In genomic region chr2:46990231-46990588, GRCh38 we compare ENCODE assay signal across 19 cellular contexts. TPM values are rescaled to one million over a fixed set of nuclear protein-coding genes. Genes with fewer than 3 reads are reported as not detected.
A peak's percentile ranks its signal among the peaks of the same experiment; 100 is the strongest.
DNase-seq lines count a peak whose midpoint lies in the region; ATAC-seq and TF ChIP-seq lines count a peak whose summit lies in the region.
"Had no signal": no experiment of that assay in that cellular context is flagged by ENCODE, and none has a peak within 500 bp of the region (broad histone marks: within the 10 kb centered on the region; RNA-seq: fewer than 3 reads in every experiment).

No MANE protein-coding gene starts in this region.

- no peak overlapping the region for H3K9ac ChIP-seq in colonic mucosa (ENCODE audit: low read depth in 2 of 2, low read length in 2 of 2)

- peaks cover 27 to 43% of the 10 kb centered on the region in 2 donors for H3K4me1 ChIP-seq in breast epithelium
- H3K4me1 ChIP-seq in esophagus muscularis mucosa = peaks cover 47 to 87% (median 70%) of the 10 kb centered on the region in 4 donors
- H3K4me1 ChIP-seq in sigmoid colon = peaks cover 3 to 55% (median 52%) of the 10 kb centered on the region in 4 donors
- peaks cover 23 to 32% (median 27%) of the 10 kb centered on the region in 4 donors for H3K4me1 ChIP-seq in upper lobe of left lung
- H3K4me1 ChIP-seq in colonic mucosa = peaks cover 11% of the 10 kb centered on the region

- CTCF ChIA-PET in MCF 10A (lab: Yijun Ruan, JAX) = interaction anchor here (0.6 to 1.5 kb wide), 8 partner anchors 16 to 777 kb away, joined by 3 to 6 read pairs (median 3); no protein-coding TSS in a partner anchor

- ATAC-seq in upper lobe of left lung (ENCODE audit: low FRiP score in 2 of 2) (no peak), GM19452 (IDR thresholded peaks at IDR 0.05; ENCODE audit: unreplicated experiment) (no peak)
- ATAC-seq: left lobe of liver had no signal

- no peak for TF ChIP-seq CTCF in breast epithelium (IDR thresholded peaks at IDR 0.05)
- TF ChIP-seq CTCF in MCF 10A (IDR thresholded peaks at IDR 0.05; ENCODE audit: unreplicated experiment) = no peak
- TF ChIP-seq CTCF in esophagus muscularis mucosa (IDR thresholded peaks at IDR 0.05) = no peak
- no peak for TF ChIP-seq CTCF in sigmoid colon (IDR thresholded peaks at IDR 0.05)
- no peak for TF ChIP-seq CTCF in upper lobe of left lung (IDR thresholded peaks at IDR 0.05)
- TF ChIP-seq CTCF in colonic mucosa (IDR thresholded peaks at IDR 0.05) = no peak

- H3K4me3 Mint-ChIP-seq in MCF 10A (ENCODE audit: unreplicated experiment) = no peak overlapping the region
- H3K4me3 Mint-ChIP-seq: activated naive CD8-positive, alpha-beta T cell; CD4-positive, CD25-positive, alpha-beta regulatory T cell; central memory CD8-positive, alpha-beta T cell had no signal

- H3K9me3 ChIP-seq in breast epithelium (no peaks in the 10 kb centered on the region), esophagus muscularis mucosa (no peaks in the 10 kb centered on the region), sigmoid colon (no peaks in the 10 kb centered on the region), upper lobe of left lung (no peaks in the 10 kb centered on the region), colonic mucosa (no peaks in the 10 kb centered on the region)
- H3K9me3 ChIP-seq: uterus had no signal

- no peak for TF ChIP-seq EP300 in esophagus muscularis mucosa (IDR thresholded peaks at IDR 0.05)
- TF ChIP-seq EP300 in sigmoid colon (IDR thresholded peaks at IDR 0.05) = no peak
- no peak for TF ChIP-seq EP300 in upper lobe of left lung (IDR thresholded peaks at IDR 0.05)

- no peak for DNase-seq in breast epithelium (ENCODE audit: low spot score in 2 of 2)
- DNase-seq in MCF 10A (ENCODE audit: unreplicated experiment) = no peak
- DNase-seq in esophagus muscularis mucosa (ENCODE audit: extremely low spot score) = no peak
- DNase-seq in sigmoid colon = no peak
- no peak for DNase-seq in upper lobe of left lung
- no peak for DNase-seq in hepatic stellate cell (ENCODE audit: low spot score)
- DNase-seq in colonic mucosa = no peak
- DNase-seq: CD4-positive, CD25-positive, alpha-beta regulatory T cell; DMS79 treated with DMSO at 0.1 percent for 48 hours; MM.1S; NCI-H2081; NCI-H510A treated with DMSO at 0.1 percent for 48 hours; SHP77 treated with DMSO at 0.1 percent for 48 hours; stimulated activated CD4-positive, alpha-beta T cell treated with anti-CD3 and anti-CD28 coated beads, Interleukin-4, amount 100 ng/mL, for 24 hours; uterus had no signal

- H3K27me3 Mint-ChIP-seq in MCF 10A (ENCODE audit: insufficient read depth, unreplicated experiment) = no peaks in the 10 kb centered on the region
- H3K27me3 Mint-ChIP-seq: activated naive CD8-positive, alpha-beta T cell; CD4-positive, CD25-positive, alpha-beta regulatory T cell; central memory CD8-positive, alpha-beta T cell had no signal

- no peaks in the 10 kb centered on the region for H3K36me3 ChIP-seq in breast epithelium
- H3K36me3 ChIP-seq in esophagus muscularis mucosa = peaks cover 18 to 29% (median 24%) of the 10 kb centered on the region in 4 donors
- H3K36me3 ChIP-seq in sigmoid colon = peaks cover 0 to 22% (median 14%) of the 10 kb centered on the region in 4 donors
- peaks cover 12 to 27% (median 21%) of the 10 kb centered on the region in 4 donors for H3K36me3 ChIP-seq in upper lobe of left lung
- peaks cover 4% of the 10 kb centered on the region for H3K36me3 ChIP-seq in colonic mucosa
- H3K36me3 ChIP-seq: uterus had no signal

- no peaks in the 10 kb centered on the region for H3K9me3 Mint-ChIP-seq in MCF 10A (ENCODE audit: unreplicated experiment)
- H3K9me3 Mint-ChIP-seq: CD4-positive, CD25-positive, alpha-beta regulatory T cell; central memory CD8-positive, alpha-beta T cell had no signal

- no peak overlapping the region for H3K27ac Mint-ChIP-seq in MCF 10A (ENCODE audit: low read depth, unreplicated experiment)
- H3K27ac Mint-ChIP-seq: activated naive CD8-positive, alpha-beta T cell had no signal

- H3K27me3 ChIP-seq in breast epithelium = no peaks in the 10 kb centered on the region
- H3K27me3 ChIP-seq in esophagus muscularis mucosa = no peaks in the 10 kb centered on the region
- H3K27me3 ChIP-seq in sigmoid colon = no peaks in the 10 kb centered on the region
- no peaks in the 10 kb centered on the region for H3K27me3 ChIP-seq in upper lobe of left lung
- H3K27me3 ChIP-seq in colonic mucosa = no peaks in the 10 kb centered on the region
- H3K27me3 ChIP-seq: uterus had no signal

- 96% methylated on average over 4 of the region's 4 CpGs for WGBS in esophagus muscularis mucosa
- 94 to 97% methylated on average over 4 of the region's 4 CpGs for WGBS in sigmoid colon, 2 donors
- 93 to 100% methylated on average over 3 to 4 of the region's 4 CpGs for WGBS in upper lobe of left lung, 2 donors

- BruUV-seq in MCF 10A (replicated peaks; lab: Mats Ljungman, UMichigan) = no TSS peak

- no peak overlapping the region for H3K4me3 ChIP-seq in breast epithelium
- H3K4me3 ChIP-seq in esophagus muscularis mucosa = no peak overlapping the region
- no peak overlapping the region for H3K4me3 ChIP-seq in sigmoid colon
- H3K4me3 ChIP-seq in upper lobe of left lung = no peak overlapping the region
- H3K4me3 ChIP-seq in colonic mucosa = no peak overlapping the region
- H3K4me3 ChIP-seq: uterus had no signal

- peaks cover 12% of the 10 kb centered on the region for H3K4me1 Mint-ChIP-seq in MCF 10A (ENCODE audit: insufficient read depth, unreplicated experiment)

- POLR2A ChIA-PET in MCF 10A (lab: Yijun Ruan, JAX) = interaction anchor here (0.6 to 1.3 kb wide), 3 partner anchors 10 to 135 kb away, joined by 3 read pairs; no protein-coding TSS in a partner anchor

- peaks cover 40% of the 10 kb centered on the region for H3K36me3 Mint-ChIP-seq in MCF 10A (ENCODE audit: insufficient read depth, unreplicated experiment)

- TF ChIP-seq POLR2A in breast epithelium (IDR thresholded peaks at IDR 0.05) = no peak
- no peak for TF ChIP-seq POLR2A in esophagus muscularis mucosa (IDR thresholded peaks at IDR 0.05; ENCODE audit: low read depth)
- no peak for TF ChIP-seq POLR2A in sigmoid colon (IDR thresholded peaks at IDR 0.05)
- no peak for TF ChIP-seq POLR2A in upper lobe of left lung (IDR thresholded peaks at IDR 0.05)

- intact Hi-C loops in breast epithelium (cut with DNase I; ENCODE audit: low total_unique reads) (loop anchor here (10.0 kb wide), 2 partner anchors 165 to 335 kb away; partner anchors contain the start of gene STPG4), MCF 10A (cut with micrococcal nuclease) (no loop called here), esophagus muscularis mucosa (cut with DNase I) (loop anchor here (5.0 kb wide), 1 partner anchor 87 kb away; no protein-coding TSS in a partner anchor), sigmoid colon (cut with DNase I) (no loop called here), colonic mucosa (cut with DNase I) (no loop called here)

- H3K27ac ChIP-seq in breast epithelium (peak overlapping the region; percentile 87 to 89), esophagus muscularis mucosa (replicated peaks in 1 of 4) (peak overlapping the region; percentile 84 to 90 (median 86)), sigmoid colon (peak overlapping the region; percentile 76 to 88 (median 82)), upper lobe of left lung (peak overlapping the region in 3 of 4 donors; percentile 24 to 49 (median 35)), colonic mucosa (no peak overlapping the region)

RNA-seq across cellular contexts. Expression of gene TTC7A, which starts 49.2 kb away (rescaled TPM):
- total RNA-seq in breast epithelium = 10 to 100 TPM; 26.9 to 32.8 (median 31.0) TPM
- total RNA-seq in MCF 10A (2022) = 23.2 and 24.8 TPM in 2 replicates
- 10 to 100 TPM; 17.1 to 38.0 (median 24.8) TPM for total RNA-seq in esophagus muscularis mucosa
- 10 to 100 TPM; 11.7 to 21.9 (median 14.8) TPM for total RNA-seq in sigmoid colon
- 10 to 100 TPM; 18.6 to 29.4 (median 20.1) TPM for polyA plus RNA-seq in sigmoid colon
- total RNA-seq in upper lobe of left lung = 100 to 1,000 TPM in 2 of 6 donors, 10 to 100 TPM in 4; 64.0 to 119 (median 80.0) TPM
- 10 to 100 TPM; 28.5 to 28.7 TPM for total RNA-seq in colonic mucosa

Comparison
In these comparisons a context has a peak if more than half of its experiments do, and no peak if none do; other contexts are left out.
1. intact Hi-C loops: an anchor here in breast epithelium (10.0 kb wide) and esophagus muscularis mucosa (5.0 kb wide); none called in MCF 10A, sigmoid colon and colonic mucosa.